In the genomic region with DNA sequence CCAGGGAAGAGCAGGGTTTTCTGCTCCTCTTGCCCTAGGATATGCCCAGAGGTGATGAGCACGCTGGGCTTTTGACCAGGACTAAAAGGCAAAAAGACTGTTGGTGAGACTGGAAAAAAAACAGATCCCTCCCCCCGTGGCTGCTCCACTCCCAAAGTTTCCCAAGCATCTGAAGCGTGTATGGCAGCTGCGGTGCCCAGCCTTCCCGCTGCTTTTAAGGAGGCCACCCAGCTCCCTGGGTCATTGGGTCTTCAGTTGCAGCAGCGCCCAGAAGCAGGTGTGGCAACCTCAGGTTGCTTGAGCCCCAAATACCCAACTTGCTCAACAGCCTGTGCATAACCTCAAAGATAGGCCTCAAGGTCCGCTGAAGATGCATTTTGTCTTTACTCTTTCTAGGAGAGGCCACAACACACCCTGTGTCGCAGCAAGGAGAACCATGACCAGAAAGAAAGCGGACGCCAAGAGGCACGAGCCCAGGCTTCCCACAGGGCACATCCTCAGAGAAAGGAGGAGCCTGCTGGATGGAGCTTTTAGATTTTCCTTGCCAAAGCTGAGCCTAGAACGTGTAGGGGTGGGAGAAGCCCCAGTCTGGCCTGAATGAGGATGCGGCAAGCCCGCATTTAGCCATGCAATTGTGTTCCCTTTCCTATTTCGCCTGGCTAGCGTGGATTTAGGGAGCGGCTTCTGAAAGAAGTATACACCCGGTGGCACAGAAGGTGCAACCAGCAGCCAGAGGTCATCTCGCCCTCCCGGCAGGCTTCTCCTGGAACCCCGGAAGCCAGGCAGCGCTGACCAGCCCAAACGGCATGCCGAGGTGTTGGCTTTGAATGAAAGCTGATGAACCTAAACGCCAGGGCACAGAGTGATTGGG, we compare ENCODE assay signal across 12 cellular contexts. TPM values are rescaled to one million over a fixed set of nuclear protein-coding genes. Genes with fewer than 3 reads are reported as not detected.
DNase-seq lines count a peak whose midpoint lies in the region; ATAC-seq, FAIRE-seq and TF ChIP-seq lines count a peak whose summit lies in the region.
"Had no signal": no experiment of that assay in that cellular context is flagged by ENCODE, and none has a peak within 500 bp of the region (broad histone marks: within the 10 kb centered on the region; RNA-seq: fewer than 3 reads in every experiment).

No MANE protein-coding gene starts in this region.

- H2AK5ac ChIP-seq in H1 (ENCODE audit: low read depth, low read length) = no peak overlapping the region; the same call in 1 of the 2 replicates

- DNase-seq in CD8-positive, alpha-beta T cell = no peak
- DNase-seq in H1 (ENCODE audit: low read depth in 1 of 2, low spot score in 2 of 2) (no peak), NCI-H1930 (lab: John Stamatoyannopoulos, UW) (no peak), DMS53 treated with DMSO at 0.1 percent for 48 hours (lab: John Stamatoyannopoulos, UW; ENCODE audit: unreplicated experiment) (no peak)
- DNase-seq: MV-4-11, trophoblast cell had no signal

- H3K9ac ChIP-seq in Loucy (ENCODE audit: low read depth, low read length, poor library complexity, severe bottlenecking) (peak overlapping the region; percentile 82), H1 (replicated peaks in 1 of 4; ENCODE audit: extremely low read depth in 1 of 4, low read depth in 3 of 4, low read length in 3 of 4) (peak overlapping the region in 1 of 4 experiments; percentile 10; a peak in 1 of 7 replicates)
- H3K9ac ChIP-seq: parathyroid adenoma had no signal

- no peak overlapping the region for H2BK20ac ChIP-seq in H1 (ENCODE audit: low read length)

- H3K18ac ChIP-seq in H1 (ENCODE audit: extremely low read depth, low read length) = no peak overlapping the region; the same call in 1 of the 2 replicates

- no peak overlapping the region for H2BK5ac ChIP-seq in H1 (ENCODE audit: low read depth, low read length)

- H4K5ac ChIP-seq in H1 (ENCODE audit: insufficient read length, low read depth, low read length) = no peak overlapping the region

- peaks cover 6% of the 10 kb centered on the region for H4K20me1 ChIP-seq in Loucy (ENCODE audit: insufficient read depth, low read length, poor library complexity, severe bottlenecking)
- no peaks in the 10 kb centered on the region for H4K20me1 ChIP-seq in H1 (replicated peaks in 1 of 2; ENCODE audit: control insufficient read depth in 1 of 2, insufficient read depth in 2 of 2, low read length in 2 of 2)

- H3K56ac ChIP-seq in H1 (replicated peaks; ENCODE audit: insufficient read length, low read depth, low read length) = no peak overlapping the region

- H2AFZ ChIP-seq in Loucy (ENCODE audit: low read length) (peak overlapping the region; percentile 87), H1 (ENCODE audit: low read length) (no peak overlapping the region), neuron (ENCODE audit: low read depth, low read length) (no peak overlapping the region)
- H2AFZ ChIP-seq: parathyroid adenoma had no signal

- no peak for TF ChIP-seq EP300 in H1 (IDR thresholded peaks at IDR 0.05; ENCODE audit: borderline replicate concordance in 1 of 2, low read depth in 2 of 2, low read length in 2 of 2)

- no peak overlapping the region for H3K27ac ChIP-seq in CD8-positive, alpha-beta T cell (ENCODE audit: low read depth, low read length)
- no peak overlapping the region for H3K27ac ChIP-seq in H1 (ENCODE audit: low read depth, low read length)
- H3K27ac ChIP-seq: colonic mucosa, parathyroid adenoma had no signal

- H3K14ac ChIP-seq in H1 (ENCODE audit: insufficient read length) = no peak overlapping the region

- H3F3A ChIP-seq in Loucy (ENCODE audit: low read depth) = peaks cover 3% of the 10 kb centered on the region; the same call in 1 of the 2 replicates

- H3K4ac ChIP-seq in H1 (replicated peaks; ENCODE audit: insufficient read length, low read depth, low read length) = no peak overlapping the region

- TF ChIP-seq RAD21 in H1 (IDR thresholded peaks at IDR 0.05 in 1 of 2, conservative IDR thresholded peaks at IDR 0.05 in 1 of 2; ENCODE audit: low read depth in 2 of 2, low read length in 2 of 2) = no peak

- H3K23me2 ChIP-seq in H1 (ENCODE audit: low read depth, low read length) = peaks cover 6% of the 10 kb centered on the region

- 84% methylated on average over 25 of the region's 25 CpGs; no CpG with 5 or more reads in 1 of the 2 experiments for WGBS in H1 (ENCODE audit: extremely low coverage in 1 of 2, insufficient coverage in 1 of 2, insufficient read length in 1 of 2, insufficient replicate concordance in 2 of 2, low coverage in 1 of 2, low lambda C conversion rate in 2 of 2, missing lambda C conversion rate in 1 of 2), 2 experiments

- H3K4me1 ChIP-seq in CD8-positive, alpha-beta T cell (ENCODE audit: insufficient read depth, low read length) = peaks cover 5% of the 10 kb centered on the region
- H3K4me1 ChIP-seq in Loucy (ENCODE audit: insufficient read depth, low read length, poor library complexity, severe bottlenecking) (peaks cover 47% of the 10 kb centered on the region), H1 (replicated peaks in 1 of 4; ENCODE audit: control insufficient read depth in 3 of 4, insufficient read depth in 4 of 4, low read length in 3 of 4) (peaks cover 7 to 23% (median 14%) of the 10 kb centered on the region in 4 experiments), neuron (ENCODE audit: insufficient read depth, low read length) (peaks cover 27% of the 10 kb centered on the region)

- POLR2A ChIA-PET in CD8-positive, alpha-beta T cell (lab: Charles Lee) = no interaction called here
- POLR2A ChIA-PET in H1 (lab: Charles Lee; ENCODE audit: partially characterized antibody) = no interaction called here

- no peaks in the 10 kb centered on the region for H3K27me3 ChIP-seq in CD8-positive, alpha-beta T cell (ENCODE audit: insufficient read depth, low read length)
- H3K27me3 ChIP-seq in Loucy (ENCODE audit: insufficient read depth, low read length, poor library complexity, severe bottlenecking) (no peaks in the 10 kb centered on the region), H1 (replicated peaks in 1 of 4; ENCODE audit: control insufficient read depth in 3 of 4, extremely low read depth in 1 of 4, insufficient read depth in 3 of 4, low read length in 3 of 4) (no peaks in the 10 kb centered on the region; a peak in 1 of 7 replicates), neuron (ENCODE audit: insufficient read depth, low read length) (no peaks in the 10 kb centered on the region)
- H3K27me3 ChIP-seq: colonic mucosa had no signal

- H3K4me2 ChIP-seq in Loucy (ENCODE audit: low read depth, low read length, poor library complexity, severe bottlenecking) (peak overlapping the region; percentile 91), H1 (ENCODE audit: insufficient read depth in 1 of 2, low read depth in 2 of 2, low read length in 2 of 2) (peak overlapping the region; percentile 99 to 100)

- TF ChIP-seq POLR2A in H1 (IDR thresholded peaks at IDR 0.05; ENCODE audit: control extremely low read depth in 1 of 2, low read depth in 2 of 2, low read length in 2 of 2) = no peak

- no peak overlapping the region for H2BK120ac ChIP-seq in H1 (replicated peaks; ENCODE audit: low read depth, low read length)

- H3K4me3 ChIP-seq in CD8-positive, alpha-beta T cell (ENCODE audit: low read depth, low read length) = no peak overlapping the region
- H3K4me3 ChIP-seq in Loucy (ENCODE audit: low read length, poor library complexity, severe bottlenecking) (peak overlapping the region; percentile 91), H1 (ENCODE audit: extremely low read depth in 1 of 4, insufficient read depth in 2 of 4, low read depth in 3 of 4, low read length in 4 of 4) (peak overlapping the region; percentile 10 to 72 (median 37); a peak in 5 of 8 replicates), neuron (ENCODE audit: low read length) (peak overlapping the region; percentile 77)

- no peak overlapping the region for H3K27ac Mint-ChIP-seq in CD8-positive, alpha-beta T cell

- FAIRE-seq in H1 (lab: Jason Lieb, UNC) = no peak

- H3K23ac ChIP-seq in H1 (ENCODE audit: insufficient read length) = no peak overlapping the region

- no peaks in the 10 kb centered on the region for H3K9me2 ChIP-seq in Loucy (replicated peaks; ENCODE audit: low read depth, low read length)

- peak overlapping the region; percentile 91 for H3K4me3 Mint-ChIP-seq in CD8-positive, alpha-beta T cell

- no peak overlapping the region for H4K91ac ChIP-seq in H1 (replicated peaks; ENCODE audit: insufficient read length, low read length)

- H2BK12ac ChIP-seq in H1 (ENCODE audit: low read depth, low read length) = no peak overlapping the region

- H3K79me1 ChIP-seq in H1 (ENCODE audit: low read depth, low read length) = peaks cover 2% of the 10 kb centered on the region; the same call in 1 of the 2 replicates

- intact Hi-C loops in CD8-positive, alpha-beta T cell (cut with DNase I, micrococcal nuclease) = loop anchor here (2.0 to 5.0 kb wide), 3 partner anchors 55 to 285 kb away; partner anchors contain the start of gene RAD18 (in 1 of the 2)

- CTCF ChIA-PET in CD8-positive, alpha-beta T cell (lab: Charles Lee) = no interaction called here
- CTCF ChIA-PET in H1 (lab: Charles Lee; ENCODE audit: partially characterized antibody) = interaction anchor here (0.6 to 4.2 kb wide), 4 partner anchors 10 to 120 kb away, joined by 3 to 24 read pairs (median 4); no protein-coding TSS in a partner anchor

- no peaks in the 10 kb centered on the region for H3K9me3 ChIP-seq in CD8-positive, alpha-beta T cell (ENCODE audit: low read length)
- no peaks in the 10 kb centered on the region for H3K9me3 ChIP-seq in Loucy (ENCODE audit: insufficient read depth, low read depth, low read length)
- no peaks in the 10 kb centered on the region for H3K9me3 ChIP-seq in H1 (ENCODE audit: insufficient read depth in 2 of 2, low read depth in 1 of 2, low read length in 1 of 2)
- no peaks in the 10 kb centered on the region for H3K9me3 ChIP-seq in neuron (ENCODE audit: low read length)
- H3K9me3 ChIP-seq: colonic mucosa had no signal

- H3K36me3 Mint-ChIP-seq in CD8-positive, alpha-beta T cell = peaks cover 1% of the 10 kb centered on the region

- no peak for TF ChIP-seq CTCF in CD8-positive, alpha-beta T cell (IDR thresholded peaks at IDR 0.05)
- TF ChIP-seq CTCF in Loucy (conservative IDR thresholded peaks at IDR 0.05; ENCODE audit: low read length) = no peak
- TF ChIP-seq CTCF in H1 (IDR thresholded peaks at IDR 0.05; ENCODE audit: control extremely low read depth in 1 of 3, insufficient read depth in 1 of 3, low read depth in 1 of 3, low read length in 3 of 3) = no peak

- H3K36me3 ChIP-seq in CD8-positive, alpha-beta T cell (ENCODE audit: insufficient read depth, low read length) = no peaks in the 10 kb centered on the region
- H3K36me3 ChIP-seq in Loucy (ENCODE audit: insufficient read depth, low read length) (no peaks in the 10 kb centered on the region), H1 (ENCODE audit: control insufficient read depth in 2 of 4, insufficient read depth in 4 of 4, low read length in 3 of 4) (no peaks in the 10 kb centered on the region), neuron (ENCODE audit: insufficient read depth, low read length) (peaks cover 9% of the 10 kb centered on the region)
- H3K36me3 ChIP-seq: colonic mucosa had no signal

- H3K79me2 ChIP-seq in Loucy (ENCODE audit: insufficient read depth, low read length) (peaks cover 65% of the 10 kb centered on the region), H1 (ENCODE audit: control insufficient read depth in 1 of 2, insufficient read depth in 2 of 2, low read length in 2 of 2) (no peaks in the 10 kb centered on the region; a peak in 1 of 4 replicates)
- H3K79me2 ChIP-seq: parathyroid adenoma had no signal

- peaks cover 2% of the 10 kb centered on the region for H3K27me3 Mint-ChIP-seq in CD8-positive, alpha-beta T cell (ENCODE audit: low read depth)

- H3K9me3 Mint-ChIP-seq in CD8-positive, alpha-beta T cell = no peaks in the 10 kb centered on the region

- ATAC-seq in CD8-positive, alpha-beta T cell = no peak
- ATAC-seq in HG03097 (IDR thresholded peaks at IDR 0.05; ENCODE audit: low FRiP score, unreplicated experiment) = no peak
- no peak for ATAC-seq in HG03342 (IDR thresholded peaks at IDR 0.05; ENCODE audit: unreplicated experiment)

- peak overlapping the region; percentile 25; the same call in 1 of the 2 replicates for H2BK15ac ChIP-seq in H1 (ENCODE audit: low read length)

- H4K8ac ChIP-seq in H1 (ENCODE audit: extremely low read depth, insufficient read depth, low read length) = no peak overlapping the region

- peaks cover 24% of the 10 kb centered on the region for H3K4me1 Mint-ChIP-seq in CD8-positive, alpha-beta T cell (ENCODE audit: low read depth)

RNA-seq across cellular contexts. Expression of gene SRGAP3, which starts 1.9 kb away (rescaled TPM):
- 1 to 10 TPM; 2.2 to 2.3 TPM for total RNA-seq in CD8-positive, alpha-beta T cell
- 9.4 and 11.4 TPM in 2 replicates for total RNA-seq in H1 (2021; fragmentation: NEBNext Ultra II Directional; extraction: Animal tissue kit (Norgen Biotek cat#: 25700))
- polyA plus RNA-seq in H1 (2011; rRNA removed) = 5.8 and 7.1 TPM in 2 replicates
- 8.0 TPM for polyA plus RNA-seq in H1 (2011; cell fraction: cytosol; rRNA removed)
- 17.1 TPM for polyA plus RNA-seq in H1 (2011; cell fraction: nucleus; rRNA removed)
- 5.4 to 8.5 TPM (median 6.9 TPM) in 4 replicates for polyA plus RNA-seq in H1 (2012, experiment 1 of 2)
- polyA plus RNA-seq in H1 (2012, experiment 2 of 2) = 0.88 TPM
- polyA plus RNA-seq in H1 (2013, experiment 1 of 2) = 3.8 TPM
- 3.6 TPM for polyA plus RNA-seq in H1 (2013, experiment 2 of 2)
- polyA minus RNA-seq in H1 (2011; rRNA and poly(A)+ RNA removed) = 19.3 and 22.0 TPM in 2 replicates
- 7.9 TPM for polyA minus RNA-seq in H1 (2011; cell fraction: cytosol; rRNA and poly(A)+ RNA removed)
- polyA minus RNA-seq in H1 (2011; cell fraction: nucleus; rRNA and poly(A)+ RNA removed) = 38.8 TPM
